ENCODE assay signal across 16 cellular contexts in genomic region chr13:113005076-113005865, GRCh38. TPM values are rescaled to one million over a fixed set of nuclear protein-coding genes. Genes with fewer than 3 reads are reported as not detected.
DNase-seq lines count a peak whose midpoint lies in the region; ATAC-seq and TF ChIP-seq lines count a peak whose summit lies in the region.
"Had no signal": no experiment of that assay in that cellular context is flagged by ENCODE, and none has a peak within 500 bp of the region (broad histone marks: within the 10 kb centered on the region; RNA-seq: fewer than 3 reads in every experiment).

No MANE protein-coding gene starts in this region.

- H3K4me1 Mint-ChIP-seq in activated naive CD4-positive, alpha-beta T cell treated with anti-CD3 and anti-CD28 coated beads, Interleukin-2, amount 10 ng/mL, durations not matched to agents 7 days and 5 days = no peaks in the 10 kb centered on the region
- H3K4me1 Mint-ChIP-seq in T-cell = peaks cover 17 to 22% (median 22%) of the 10 kb centered on the region in 3 donors
- peaks cover 41% of the 10 kb centered on the region for H3K4me1 Mint-ChIP-seq in brain
- H3K4me1 Mint-ChIP-seq in stimulated activated effector memory CD8-positive, alpha-beta T cell treated with anti-CD3 and anti-CD28 coated beads, Interleukin-12 subunit alpha, Interleukin-12 subunit beta, amount 100 ng/mL, for 72 hours = peaks cover 24% of the 10 kb centered on the region

- no peaks in the 10 kb centered on the region for H4K20me1 ChIP-seq in GM23248 (ENCODE audit: insufficient read depth)

- no peaks in the 10 kb centered on the region for H3K36me3 ChIP-seq in GM23248 (ENCODE audit: low read depth)
- H3K36me3 ChIP-seq: suprapubic skin had no signal

- in situ Hi-C loops in GM23248 (cut with MboI) = no loop called here

- no peaks in the 10 kb centered on the region for H3F3A ChIP-seq in GM23248 (ENCODE audit: insufficient read depth)

- peaks cover 45% of the 10 kb centered on the region for H3K27me3 Mint-ChIP-seq in activated naive CD4-positive, alpha-beta T cell treated with anti-CD3 and anti-CD28 coated beads, Interleukin-2, amount 10 ng/mL, durations not matched to agents 7 days and 5 days
- H3K27me3 Mint-ChIP-seq in T-cell = no peaks in the 10 kb centered on the region
- peaks cover 3% of the 10 kb centered on the region for H3K27me3 Mint-ChIP-seq in brain

- no peak overlapping the region for H3K27ac ChIP-seq in GM23248
- H3K27ac ChIP-seq: epithelial cell of prostate, suprapubic skin had no signal

- POLR2A ChIA-PET in T-cell (lab: Charles Lee) = interaction anchor here in 1 of 2 donors (0.6 kb wide), 1 partner anchor 1792 kb away, joined by 3 read pairs; no protein-coding TSS in a partner anchor

- no peak overlapping the region for H3K4me3 ChIP-seq in GM23248
- H3K4me3 ChIP-seq: lung, suprapubic skin had no signal

- ATAC-seq in T-cell (replicated peaks in 1 of 4) = peak in 2 of 4 experiments; percentile 19 to 35
- ATAC-seq in stimulated activated effector memory CD8-positive, alpha-beta T cell treated with anti-CD3 and anti-CD28 coated beads, Interleukin-12 subunit alpha, Interleukin-12 subunit beta, amount 100 ng/mL, for 72 hours = peak; percentile 63

- H3K9me2 ChIP-seq in GM23248 (ENCODE audit: insufficient read depth) = no peaks in the 10 kb centered on the region

- no peak overlapping the region for H3K4me2 ChIP-seq in GM23248 (ENCODE audit: unreplicated experiment)

- no peaks in the 10 kb centered on the region for H3K79me2 ChIP-seq in GM23248 (ENCODE audit: insufficient read depth)

- peaks cover 28% of the 10 kb centered on the region for H3K27me3 ChIP-seq in GM23248 (replicated peaks; ENCODE audit: insufficient read depth)

- peak overlapping the region; percentile 30 for H3K27ac Mint-ChIP-seq in activated naive CD4-positive, alpha-beta T cell treated with anti-CD3 and anti-CD28 coated beads, Interleukin-2, amount 10 ng/mL, durations not matched to agents 7 days and 5 days
- H3K27ac Mint-ChIP-seq in T-cell = peak overlapping the region; percentile 53 to 69
- H3K27ac Mint-ChIP-seq in brain = peak overlapping the region in 3 of 5 experiments; percentile 55 to 84 (median 79)
- H3K27ac Mint-ChIP-seq in stimulated activated effector memory CD8-positive, alpha-beta T cell treated with anti-CD3 and anti-CD28 coated beads, Interleukin-12 subunit alpha, Interleukin-12 subunit beta, amount 100 ng/mL, for 72 hours = peak overlapping the region; percentile 97

- H3K4me3 Mint-ChIP-seq in activated naive CD4-positive, alpha-beta T cell treated with anti-CD3 and anti-CD28 coated beads, Interleukin-2, amount 10 ng/mL, durations not matched to agents 7 days and 5 days = peak overlapping the region; percentile 45
- H3K4me3 Mint-ChIP-seq in T-cell (peak overlapping the region in 1 of 3 donors; percentile 23), brain (peak overlapping the region in 2 of 5 experiments; percentile 40 to 66)
- H3K4me3 Mint-ChIP-seq in stimulated activated effector memory CD8-positive, alpha-beta T cell treated with anti-CD3 and anti-CD28 coated beads, Interleukin-12 subunit alpha, Interleukin-12 subunit beta, amount 100 ng/mL, for 72 hours = no peak overlapping the region
- H3K4me3 Mint-ChIP-seq: nephron had no signal

- TF ChIP-seq CTCF in brain (conservative IDR thresholded peaks at IDR 0.05) (no peak), GM10266 (IDR thresholded peaks at IDR 0.05; ENCODE audit: control insufficient read depth, insufficient read depth, low read depth, missing control alignments) (no peak)

- WGBS in GM23248 (ENCODE audit: low coverage in 1 of 2, low lambda C conversion rate in 2 of 2, missing lambda C conversion rate in 2 of 2), 2 experiments = 62 to 66% methylated on average over 26 of the region's 26 CpGs

- no peaks in the 10 kb centered on the region for H3K4me1 ChIP-seq in GM23248 (ENCODE audit: insufficient read depth)

- CTCF ChIA-PET in activated naive CD4-positive, alpha-beta T cell treated with anti-CD3 and anti-CD28 coated beads, Interleukin-2, amount 10 ng/mL, durations not matched to agents 7 days and 5 days (lab: Charles Lee) = no interaction called here
- CTCF ChIA-PET in T-cell (lab: Charles Lee) = no interaction called here

- peaks cover 9% of the 10 kb centered on the region for H3K9me3 Mint-ChIP-seq in activated naive CD4-positive, alpha-beta T cell treated with anti-CD3 and anti-CD28 coated beads, Interleukin-2, amount 10 ng/mL, durations not matched to agents 7 days and 5 days
- H3K9me3 Mint-ChIP-seq in T-cell = no peaks in the 10 kb centered on the region
- peaks cover 0 to 3% (median 0%) of the 10 kb centered on the region in 5 experiments for H3K9me3 Mint-ChIP-seq in brain
- H3K9me3 Mint-ChIP-seq in stimulated activated effector memory CD8-positive, alpha-beta T cell treated with anti-CD3 and anti-CD28 coated beads, Interleukin-12 subunit alpha, Interleukin-12 subunit beta, amount 100 ng/mL, for 72 hours = no peaks in the 10 kb centered on the region
- H3K9me3 Mint-ChIP-seq: nephron had no signal

- H3K36me3 Mint-ChIP-seq in activated naive CD4-positive, alpha-beta T cell treated with anti-CD3 and anti-CD28 coated beads, Interleukin-2, amount 10 ng/mL, durations not matched to agents 7 days and 5 days = no peaks in the 10 kb centered on the region
- peaks cover 6% of the 10 kb centered on the region for H3K36me3 Mint-ChIP-seq in T-cell
- peaks cover 41% of the 10 kb centered on the region for H3K36me3 Mint-ChIP-seq in brain
- H3K36me3 Mint-ChIP-seq in stimulated activated effector memory CD8-positive, alpha-beta T cell treated with anti-CD3 and anti-CD28 coated beads, Interleukin-12 subunit alpha, Interleukin-12 subunit beta, amount 100 ng/mL, for 72 hours = peaks cover 14% of the 10 kb centered on the region

- no peak for DNase-seq in activated naive CD4-positive, alpha-beta T cell treated with anti-CD3 and anti-CD28 coated beads, Interleukin-2, amount 10 ng/mL, durations not matched to agents 7 days and 5 days
- DNase-seq in activated naive CD4-positive, alpha-beta T cell treated with anti-CD3 and anti-CD28 coated beads, Interleukin-2, amount 50 U/mL, for 16 hours = no peak
- DNase-seq in T-cell (peak in 6 of 34 experiments; percentile 2 to 22 (median 7)), GM23248 (no peak), middle frontal gyrus (ENCODE audit: extremely low spot score, low spot score) (no peak), GM10266 (ENCODE audit: extremely low spot score) (no peak)
- no peak for DNase-seq in stimulated activated effector memory CD8-positive, alpha-beta T cell treated with anti-CD3 and anti-CD28 coated beads, Interleukin-12 subunit alpha, Interleukin-12 subunit beta, amount 100 ng/mL, for 72 hours (ENCODE audit: low spot score in 2 of 2)
- DNase-seq: IMR-90, NCI-H226, Right ventricle myocardium superior, T-helper 9 cell had no signal

- H3K9ac ChIP-seq in GM23248 = no peak overlapping the region

- no peak overlapping the region for H2AFZ ChIP-seq in GM23248

- no peaks in the 10 kb centered on the region for H3K9me3 ChIP-seq in GM23248 (ENCODE audit: low read depth)
- H3K9me3 ChIP-seq: suprapubic skin had no signal

RNA-seq across cellular contexts. Expression of gene MCF2L, which starts 36.3 kb away (rescaled TPM):
- 10 to 100 TPM; 18.2 to 30.0 (median 24.7) TPM for total RNA-seq in T-cell
- polyA plus RNA-seq in brain (ENCODE audit: insufficient read depth, low read depth, low replicate concordance) (61.7 TPM), GM23248 (2016; fragmentation: Nextera tagmentation; extraction: Ambion mirVana) (not detected in 2 replicates)
- not detected in 2 replicates for total RNA-seq in GM23248 (2014; rRNA removed; shearing (Covaris generic))
- polyA plus RNA-seq: IMR-90 had no signal

Comparison
In these comparisons a context has a peak if more than half of its experiments do, and no peak if none do; other contexts are left out.
1. H3K27ac Mint-ChIP-seq: peak in every context shown above with its lines; median percentile 97 in stimulated activated effector memory CD8-positive, alpha-beta T cell treated with anti-CD3 and anti-CD28 coated beads, Interleukin-12 subunit alpha, Interleukin-12 subunit beta, amount 100 ng/mL, for 72 hours; 79 in brain; 61 in T-cell; 30 in activated naive CD4-positive, alpha-beta T cell treated with anti-CD3 and anti-CD28 coated beads, Interleukin-2, amount 10 ng/mL, durations not matched to agents 7 days and 5 days.
2. RNA of gene MCF2L, which starts 36.3 kb away (total RNA-seq): 18.2 to 30.0 TPM in T-cell; not detected in GM23248; every median in the first group is over 10 times any median in the second.